Comparison of ENCODE assay signal across 8 cellular contexts in the genomic region with DNA sequence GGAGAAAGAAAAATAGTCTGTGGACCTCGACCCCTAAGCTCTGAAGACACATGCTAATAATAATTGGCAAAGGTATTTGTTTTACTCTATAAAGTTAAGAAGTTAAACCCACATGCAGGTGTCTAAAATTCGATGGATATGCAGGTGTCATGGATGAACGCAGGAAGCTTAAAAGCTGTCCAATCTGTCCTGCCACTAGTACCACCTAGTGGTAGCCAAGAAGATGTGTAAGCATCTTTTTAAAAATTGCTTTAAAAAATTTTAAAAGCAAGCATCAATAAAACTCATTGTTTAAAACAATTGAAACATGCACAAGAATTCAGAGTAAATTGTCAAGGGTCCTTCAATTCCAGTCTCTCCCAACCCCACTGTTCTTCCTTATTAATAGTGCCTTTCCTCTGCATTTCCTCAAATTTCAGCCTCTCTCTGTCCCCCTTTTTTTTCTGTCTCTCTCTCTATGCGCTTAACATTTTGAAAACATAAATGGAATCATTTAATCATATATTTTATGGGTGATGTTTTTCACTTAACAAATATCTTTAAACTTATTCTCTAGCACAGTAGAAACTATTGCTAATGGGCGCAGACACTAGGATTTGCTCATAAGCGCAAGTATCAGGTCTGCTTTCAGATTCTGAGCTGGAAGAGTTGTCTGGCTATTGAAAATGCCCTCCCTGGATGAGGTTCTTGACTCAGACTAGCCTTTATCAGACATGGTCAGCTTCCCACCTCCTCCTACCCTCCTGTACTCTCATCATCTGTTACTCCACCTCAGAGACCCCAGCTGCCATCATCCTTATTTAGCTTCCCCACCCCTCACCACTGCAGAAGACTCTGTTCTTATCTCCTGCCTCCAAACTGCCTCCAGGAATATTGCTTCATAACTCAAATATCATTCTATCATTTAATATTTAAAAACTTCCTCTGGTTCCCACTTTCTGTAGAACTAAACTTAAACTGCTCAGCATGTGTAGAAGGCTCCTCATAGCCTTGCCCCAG. TPM values are rescaled to one million over a fixed set of nuclear protein-coding genes. Genes with fewer than 3 reads are reported as not detected.
DNase-seq lines count a peak whose midpoint lies in the region; ATAC-seq, FAIRE-seq and TF ChIP-seq lines count a peak whose summit lies in the region.

No MANE protein-coding gene starts in this region.

- H3K9ac ChIP-seq in endothelial cell of umbilical vein (replicated peaks; ENCODE audit: extremely low read depth, insufficient read depth, low read length): no peak overlapping the region

- dilution Hi-C loops in endothelial cell of umbilical vein (cut with MboI; ENCODE audit: extremely low pct_ligation_motif_present, low sequenced_read_pairs): no loop called here

- no peaks in the 10 kb centered on the region for H4K20me1 ChIP-seq in endothelial cell of umbilical vein (replicated peaks; ENCODE audit: control insufficient read depth, extremely low read depth, insufficient read depth, low read length)

- no peaks in the 10 kb centered on the region for H3K9me3 Mint-ChIP-seq in activated naive CD8-positive, alpha-beta T cell treated with anti-CD3 and anti-CD28 coated beads, Interleukin-2, amount 10 ng/mL, durations not matched to agents 7 days and 5 days
- no peaks in the 10 kb centered on the region for H3K9me3 Mint-ChIP-seq in activated naive CD8-positive, alpha-beta T cell treated with anti-CD3 and anti-CD28 coated beads for 36 hours
- no peaks in the 10 kb centered on the region for H3K9me3 Mint-ChIP-seq in osteocyte (ENCODE audit: unreplicated experiment)

- no peak overlapping the region for H3K4me3 Mint-ChIP-seq in activated naive CD8-positive, alpha-beta T cell treated with anti-CD3 and anti-CD28 coated beads, Interleukin-2, amount 10 ng/mL, durations not matched to agents 7 days and 5 days
- H3K4me3 Mint-ChIP-seq in activated naive CD8-positive, alpha-beta T cell treated with anti-CD3 and anti-CD28 coated beads for 36 hours: no peak overlapping the region
- no peak overlapping the region for H3K4me3 Mint-ChIP-seq in osteocyte (ENCODE audit: unreplicated experiment)

- H3K36me3 Mint-ChIP-seq in activated naive CD8-positive, alpha-beta T cell treated with anti-CD3 and anti-CD28 coated beads, Interleukin-2, amount 10 ng/mL, durations not matched to agents 7 days and 5 days: no peaks in the 10 kb centered on the region
- H3K36me3 Mint-ChIP-seq in activated naive CD8-positive, alpha-beta T cell treated with anti-CD3 and anti-CD28 coated beads for 36 hours: no peaks in the 10 kb centered on the region
- H3K36me3 Mint-ChIP-seq in osteocyte (ENCODE audit: unreplicated experiment): no peaks in the 10 kb centered on the region

- H3K4me2 ChIP-seq in endothelial cell of umbilical vein (ENCODE audit: insufficient read depth, low read length): no peak overlapping the region

- H3K27ac Mint-ChIP-seq in activated naive CD8-positive, alpha-beta T cell treated with anti-CD3 and anti-CD28 coated beads, Interleukin-2, amount 10 ng/mL, durations not matched to agents 7 days and 5 days: no peak overlapping the region
- H3K27ac Mint-ChIP-seq in activated naive CD8-positive, alpha-beta T cell treated with anti-CD3 and anti-CD28 coated beads for 36 hours: no peak overlapping the region
- no peak overlapping the region for H3K27ac Mint-ChIP-seq in osteocyte (ENCODE audit: unreplicated experiment)

- CTCF ChIA-PET in RWPE1 (lab: Yijun Ruan, JAX): interaction anchor here (0.6 to 1.8 kb wide), 12 partner anchors 9 to 928 kb away, joined by 3 to 20 read pairs (median 3); no protein-coding TSS in a partner anchor
- CTCF ChIA-PET in endothelial cell of umbilical vein (lab: Charles Lee): interaction anchor here (0.6 to 11.7 kb wide), 35 partner anchors 8 to 167 kb away, joined by 3 to 175 read pairs (median 4); a partner anchor contains a TSS

- H3K79me2 ChIP-seq in endothelial cell of umbilical vein (ENCODE audit: control insufficient read depth, insufficient read depth, low read length): no peaks in the 10 kb centered on the region

- FAIRE-seq in endothelial cell of umbilical vein (lab: Jason Lieb, UNC): peak; percentile 89

- H3K36me3 ChIP-seq in endothelial cell of umbilical vein (ENCODE audit: control insufficient read depth in 2 of 2, extremely low read depth in 1 of 2, insufficient read depth in 2 of 2, low read length in 2 of 2): no peaks in the 10 kb centered on the region

- H3K9me1 ChIP-seq in endothelial cell of umbilical vein (replicated peaks; ENCODE audit: control insufficient read depth, extremely low read depth, insufficient read depth, low read length): no peaks in the 10 kb centered on the region

- TF ChIP-seq POLR2A in endothelial cell of umbilical vein (IDR thresholded peaks at IDR 0.05; ENCODE audit: low read depth, low read length): no peak

- no peak overlapping the region for H2AFZ ChIP-seq in endothelial cell of umbilical vein (ENCODE audit: low read depth, low read length)

- no peaks in the 10 kb centered on the region for H3K27me3 ChIP-seq in endothelial cell of umbilical vein (ENCODE audit: control insufficient read depth in 2 of 2, insufficient read depth in 2 of 2, low read length in 2 of 2)

- peaks cover 44% of the 10 kb centered on the region for H3K27me3 Mint-ChIP-seq in activated naive CD8-positive, alpha-beta T cell treated with anti-CD3 and anti-CD28 coated beads, Interleukin-2, amount 10 ng/mL, durations not matched to agents 7 days and 5 days
- peaks cover 34% of the 10 kb centered on the region for H3K27me3 Mint-ChIP-seq in activated naive CD8-positive, alpha-beta T cell treated with anti-CD3 and anti-CD28 coated beads for 36 hours
- no peaks in the 10 kb centered on the region for H3K27me3 Mint-ChIP-seq in osteocyte (ENCODE audit: unreplicated experiment)

- TF ChIP-seq CTCF in RWPE1 (conservative IDR thresholded peaks at IDR 0.05; ENCODE audit: low read depth) (peak; percentile 83), endothelial cell of umbilical vein (IDR thresholded peaks at IDR 0.05; ENCODE audit: extremely low read depth in 1 of 2, insufficient read depth in 1 of 2, low read depth in 1 of 2, low read length in 2 of 2) (peak; percentile 43 to 61), osteocyte (IDR thresholded peaks at IDR 0.05) (peak; percentile 83)

- intact Hi-C loops in endothelial cell of umbilical vein (cut with micrococcal nuclease): loop anchor here (1.0 to 5.0 kb wide), 5 partner anchors 32 to 161 kb away; a partner anchor contains a TSS

- ATAC-seq in activated naive CD8-positive, alpha-beta T cell treated with anti-CD3 and anti-CD28 coated beads, Interleukin-2, amount 10 ng/mL, durations not matched to agents 7 days and 5 days (ENCODE audit: low read depth): peak; percentile 61
- ATAC-seq in HG02938 (IDR thresholded peaks at IDR 0.05; ENCODE audit: unreplicated experiment) (peak; percentile 51), HG03442 (IDR thresholded peaks at IDR 0.05; ENCODE audit: unreplicated experiment) (no peak), GM18861 (IDR thresholded peaks at IDR 0.05; ENCODE audit: unreplicated experiment) (no peak)

- no TSS peak for BruUV-seq in endothelial cell of umbilical vein (replicated peaks; lab: Mats Ljungman, UMichigan)

- H3K4me1 Mint-ChIP-seq in activated naive CD8-positive, alpha-beta T cell treated with anti-CD3 and anti-CD28 coated beads, Interleukin-2, amount 10 ng/mL, durations not matched to agents 7 days and 5 days: peaks cover 3% of the 10 kb centered on the region
- H3K4me1 Mint-ChIP-seq in activated naive CD8-positive, alpha-beta T cell treated with anti-CD3 and anti-CD28 coated beads for 36 hours: no peaks in the 10 kb centered on the region
- peaks cover 1% of the 10 kb centered on the region for H3K4me1 Mint-ChIP-seq in osteocyte (ENCODE audit: unreplicated experiment)

- no peaks in the 10 kb centered on the region for H3K9me3 ChIP-seq in endothelial cell of umbilical vein (replicated peaks; ENCODE audit: control insufficient read depth, insufficient read depth, low read length)

- POLR2A ChIA-PET in activated naive CD8-positive, alpha-beta T cell treated with anti-CD3 and anti-CD28 coated beads, Interleukin-2, amount 10 ng/mL, durations not matched to agents 7 days and 5 days (lab: Charles Lee): no interaction called here
- POLR2A ChIA-PET in RWPE1 (lab: Yijun Ruan, JAX; ENCODE audit: low non-redundant PET) (no interaction called here), endothelial cell of umbilical vein (lab: Charles Lee) (no interaction called here)

- H3K4me1 ChIP-seq in endothelial cell of umbilical vein (ENCODE audit: control insufficient read depth, extremely low read depth, insufficient read depth, low read length): no peaks in the 10 kb centered on the region

- H3K4me3 ChIP-seq in endothelial cell of umbilical vein (replicated peaks in 1 of 3; ENCODE audit: insufficient read depth in 1 of 3, low read depth in 1 of 3, low read length in 3 of 3): no peak overlapping the region

- no peak overlapping the region for H3K27ac ChIP-seq in RWPE1
- H3K27ac ChIP-seq in endothelial cell of umbilical vein (ENCODE audit: insufficient read depth, low read depth, low read length): no peak overlapping the region

- no peak for DNase-seq in activated naive CD8-positive, alpha-beta T cell treated with anti-CD3 and anti-CD28 coated beads, Interleukin-2, amount 10 ng/mL, durations not matched to agents 7 days and 5 days
- DNase-seq in activated naive CD8-positive, alpha-beta T cell treated with anti-CD3 and anti-CD28 coated beads for 36 hours: no peak
- DNase-seq in RWPE1 (ENCODE audit: low spot score): peak; percentile 53
- peak; percentile 35 for DNase-seq in endothelial cell of umbilical vein (ENCODE audit: low read depth, low spot score)
- DNase-seq in osteocyte (ENCODE audit: extremely low spot score, unreplicated experiment): no peak

RNA-seq across cellular contexts. Expression of a gene that starts 30.8 kb away (rescaled TPM):
- total RNA-seq in activated naive CD8-positive, alpha-beta T cell treated with anti-CD3 and anti-CD28 coated beads, Interleukin-2, amount 10 ng/mL, durations not matched to agents 7 days and 5 days: 10 to 100 TPM; 65.4 to 66.0 TPM
- 10 to 100 TPM; 80.8 to 93.2 TPM for total RNA-seq in activated naive CD8-positive, alpha-beta T cell treated with anti-CD3 and anti-CD28 coated beads for 36 hours
- total RNA-seq in endothelial cell of umbilical vein: 61.9 and 62.2 TPM in 2 replicates
- 5.1 and 8.4 TPM in 2 replicates for polyA plus RNA-seq in endothelial cell of umbilical vein
- polyA plus RNA-seq in endothelial cell of umbilical vein (2011; cell fraction: cytosol; rRNA removed): 12.7 and 13.0 TPM in 2 replicates
- 9.2 and 11.3 TPM in 2 replicates for polyA plus RNA-seq in endothelial cell of umbilical vein (2011; cell fraction: nucleus; rRNA removed)
- 55.7 and 63.8 TPM in 2 replicates for polyA plus RNA-seq in endothelial cell of umbilical vein (2012)
- polyA minus RNA-seq in endothelial cell of umbilical vein: 11.1 and 12.8 TPM in 2 replicates
- 21.4 TPM for polyA minus RNA-seq in endothelial cell of umbilical vein (2011; cell fraction: cytosol; rRNA and poly(A)+ RNA removed)
- 13.6 and 17.0 TPM in 2 replicates for polyA minus RNA-seq in endothelial cell of umbilical vein (2011; cell fraction: nucleus; rRNA and poly(A)+ RNA removed)
- total RNA-seq in osteocyte: 68.4 and 69.3 TPM in 2 replicates

RNA-seq across cellular contexts. Expression of a gene that starts 36.6 kb away (rescaled TPM):
- total RNA-seq in activated naive CD8-positive, alpha-beta T cell treated with anti-CD3 and anti-CD28 coated beads, Interleukin-2, amount 10 ng/mL, durations not matched to agents 7 days and 5 days: not detected
- total RNA-seq in activated naive CD8-positive, alpha-beta T cell treated with anti-CD3 and anti-CD28 coated beads for 36 hours: not detected
- 73.8 and 74.6 TPM in 2 replicates for total RNA-seq in endothelial cell of umbilical vein
- polyA plus RNA-seq in endothelial cell of umbilical vein: 88.6 and 98.9 TPM in 2 replicates
- 87.8 and 99.8 TPM in 2 replicates for polyA plus RNA-seq in endothelial cell of umbilical vein (2011; cell fraction: cytosol; rRNA removed)
- 47.1 and 54.7 TPM in 2 replicates for polyA plus RNA-seq in endothelial cell of umbilical vein (2011; cell fraction: nucleus; rRNA removed)
- polyA plus RNA-seq in endothelial cell of umbilical vein (2012): 87.5 and 104 TPM in 2 replicates
- 91.6 and 96.6 TPM in 2 replicates for polyA minus RNA-seq in endothelial cell of umbilical vein
- not detected for polyA minus RNA-seq in endothelial cell of umbilical vein (2011; cell fraction: cytosol; rRNA and poly(A)+ RNA removed)
- polyA minus RNA-seq in endothelial cell of umbilical vein (2011; cell fraction: nucleus; rRNA and poly(A)+ RNA removed): 26.1 and 34.7 TPM in 2 replicates
- total RNA-seq in osteocyte: 33.9 and 35.9 TPM in 2 replicates

Comparison
In these comparisons a context has a peak if more than half of its experiments do, and no peak if none do; other contexts are left out.
1. ATAC-seq: peak in activated naive CD8-positive, alpha-beta T cell treated with anti-CD3 and anti-CD28 coated beads, Interleukin-2, amount 10 ng/mL, durations not matched to agents 7 days and 5 days (single experiment) and HG02938 (single experiment); none in HG03442 (single experiment) and GM18861 (single experiment).
2. DNase-seq: peak in RWPE1 (single experiment) and endothelial cell of umbilical vein (single experiment); none in activated naive CD8-positive, alpha-beta T cell treated with anti-CD3 and anti-CD28 coated beads, Interleukin-2, amount 10 ng/mL, durations not matched to agents 7 days and 5 days (single experiment), activated naive CD8-positive, alpha-beta T cell treated with anti-CD3 and anti-CD28 coated beads for 36 hours (single experiment) and osteocyte (single experiment).
3. RNA of a gene that starts 36.6 kb away (total RNA-seq): 73.8 to 74.6 TPM in endothelial cell of umbilical vein and 33.9 to 35.9 TPM in osteocyte; not detected in activated naive CD8-positive, alpha-beta T cell treated with anti-CD3 and anti-CD28 coated beads, Interleukin-2, amount 10 ng/mL, durations not matched to agents 7 days and 5 days and not detected in activated naive CD8-positive, alpha-beta T cell treated with anti-CD3 and anti-CD28 coated beads for 36 hours; every median in the first group is over 10 times any median in the second.
4. Peak in every context shown above with its lines, with median percentiles within 50 percentile points of each other: CTCF ChIP-seq.